Comparison of ENCODE assay signal across 15 cellular contexts in genomic region chr2:61463769-61464475, GRCh38. TPM values are rescaled to one million over a fixed set of nuclear protein-coding genes. Genes with fewer than 3 reads are reported as not detected.
DNase-seq lines count a peak whose midpoint lies in the region; ATAC-seq and TF ChIP-seq lines count a peak whose summit lies in the region.
"Had no signal": no experiment of that assay in that cellular context is flagged by ENCODE, and none has a peak within 500 bp of the region (broad histone marks: within the 10 kb centered on the region; RNA-seq: fewer than 3 reads in every experiment).

No MANE protein-coding gene starts in this region.

- H3K4me2 ChIP-seq in GM23338, result no peak overlapping the region

- H2AFZ ChIP-seq in GM23338, result no peak overlapping the region

- DNase-seq in GM12864 (ENCODE audit: low read depth) (no peak), GM23338 (ENCODE audit: low spot score) (no peak), NCI-H82 treated with DMSO at 0.1 percent for 48 hours (lab: John Stamatoyannopoulos, UW; ENCODE audit: unreplicated experiment) (peak; percentile 31), NCI-H748 (lab: John Stamatoyannopoulos, UW; ENCODE audit: unreplicated experiment) (no peak), NCI-H1930 (lab: John Stamatoyannopoulos, UW) (no peak), superior temporal gyrus (ENCODE audit: extremely low spot score) (no peak)
- DNase-seq in naive thymus-derived CD8-positive, alpha-beta T cell, result no peak
- DNase-seq: activated CD4-positive, alpha-beta T cell treated with anti-CD3 and anti-CD28 coated beads, Interleukin-2, amount 50 U/mL, for 48 hours; activated effector memory CD4-positive, alpha-beta T cell treated with Interleukin-2 at 50 U/mL for 16 hours; H9; heart left ventricle; left ventricle myocardium superior; PC-3; tibial artery had no signal

- H3K27ac ChIP-seq in GM23338 (ENCODE audit: low read depth), result 0 out of 2 replicates have a peak overlapping the region, but pooled peaks have one; percentile 20
- H3K27ac ChIP-seq: heart left ventricle, tibial artery had no signal

- TF ChIP-seq CTCF in GM12864 (IDR thresholded peaks at IDR 0.05; ENCODE audit: low read depth, low read length, missing control alignments) (no peak), GM23338 (conservative IDR thresholded peaks at IDR 0.05; ENCODE audit: low read depth in 2 of 2) (no peak)

- H4K20me1 ChIP-seq in GM23338 (replicated peaks; ENCODE audit: insufficient read depth), result peaks cover 66% of the 10 kb centered on the region

- POLR2A ChIA-PET in naive thymus-derived CD8-positive, alpha-beta T cell (lab: Charles Lee), result interaction anchor here (0.6 kb wide), 1 partner anchor 557 kb away, joined by 3 read pairs; no protein-coding TSS in a partner anchor

- H3K4me3 Mint-ChIP-seq in GM23338, result no peak overlapping the region
- peak overlapping the region in 9 of 10 donors; percentile 10 to 71 (median 44) for H3K4me3 Mint-ChIP-seq in naive thymus-derived CD8-positive, alpha-beta T cell
- H3K4me3 Mint-ChIP-seq: H9 had no signal

- no peaks in the 10 kb centered on the region for H3F3A ChIP-seq in GM23338 (replicated peaks; ENCODE audit: low read depth)

- H3K4me1 ChIP-seq in GM23338 (ENCODE audit: insufficient read depth), result peaks cover 16% of the 10 kb centered on the region

- H3K4me3 ChIP-seq in GM12864 (ENCODE audit: low read depth, low read length) (peak overlapping the region; percentile 21; the same call in 1 of the 2 replicates), GM23338 (no peak overlapping the region)
- H3K4me3 ChIP-seq: heart left ventricle, tibial artery had no signal

- no peaks in the 10 kb centered on the region for H3K9me3 Mint-ChIP-seq in GM23338
- H3K9me3 Mint-ChIP-seq in naive thymus-derived CD8-positive, alpha-beta T cell, result no peaks in the 10 kb centered on the region
- H3K9me3 Mint-ChIP-seq: H9 had no signal

- peaks cover 22% of the 10 kb centered on the region; the same call in 2 of the 3 replicates for H3K36me3 Mint-ChIP-seq in GM23338 (ENCODE audit: low read depth)
- H3K36me3 Mint-ChIP-seq in naive thymus-derived CD8-positive, alpha-beta T cell, result peaks cover 0 to 43% (median 1%) of the 10 kb centered on the region in 3 donors

- H3K36me3 ChIP-seq in GM23338 (ENCODE audit: insufficient read depth), result no peaks in the 10 kb centered on the region; the same call in 1 of the 2 replicates
- H3K36me3 ChIP-seq: tibial artery had no signal

- H3K27me3 ChIP-seq in GM23338 (ENCODE audit: insufficient read depth), result no peaks in the 10 kb centered on the region
- H3K27me3 ChIP-seq: heart left ventricle, tibial artery had no signal

- no peaks in the 10 kb centered on the region for H3K9me2 ChIP-seq in GM23338 (ENCODE audit: insufficient read depth)

- H3K27ac Mint-ChIP-seq in GM23338, result peak overlapping the region; percentile 32; the same call in 1 of the 2 replicates
- H3K27ac Mint-ChIP-seq in naive thymus-derived CD8-positive, alpha-beta T cell, result peak overlapping the region in 5 of 10 donors; percentile 1 to 31 (median 19)

- H3K79me2 ChIP-seq in GM23338 (replicated peaks; ENCODE audit: insufficient read depth), result peaks cover 100% of the 10 kb centered on the region

- no peak for ATAC-seq in GM23338
- ATAC-seq in naive thymus-derived CD8-positive, alpha-beta T cell, result no peak
- ATAC-seq in GM21576 (IDR thresholded peaks at IDR 0.05; ENCODE audit: unreplicated experiment), result no peak
- ATAC-seq: heart left ventricle, left ventricle myocardium superior, PC-3 had no signal

- H3K27me3 Mint-ChIP-seq in GM23338 (ENCODE audit: insufficient read depth, low read depth, poor library complexity), result peaks cover 7% of the 10 kb centered on the region
- no peaks in the 10 kb centered on the region for H3K27me3 Mint-ChIP-seq in naive thymus-derived CD8-positive, alpha-beta T cell

- H3K4me1 Mint-ChIP-seq in GM23338, result peaks cover 22% of the 10 kb centered on the region
- H3K4me1 Mint-ChIP-seq in naive thymus-derived CD8-positive, alpha-beta T cell, result peaks cover 19 to 91% (median 54%) of the 10 kb centered on the region in 4 donors

TF ChIP-seq in GM23338, 12 proteins besides CTCF, POLR2A, EP300 and RAD21:
- TF ChIP-seq ETS1 (IDR thresholded peaks at IDR 0.05), result no peak
- TF ChIP-seq REST (IDR thresholded peaks at IDR 0.05; ENCODE audit: unreplicated experiment), result no peak
- TF ChIP-seq ZNF331 (CRISPR knock-in tag; IDR thresholded peaks at IDR 0.05; ENCODE audit: low read depth), result no peak
- TF ChIP-seq EZH2 (IDR thresholded peaks at IDR 0.05; ENCODE audit: low read depth, unreplicated experiment), result no peak
- no peak for TF ChIP-seq POLR2AphosphoS5 (IDR thresholded peaks at IDR 0.05; ENCODE audit: low read depth)
- TF ChIP-seq NANOG (IDR thresholded peaks at IDR 0.05; ENCODE audit: borderline replicate concordance), result no peak
- no peak for TF ChIP-seq ZNF114 (CRISPR knock-in tag; IDR thresholded peaks at IDR 0.05)

RNA-seq across cellular contexts. Expression of gene USP34, which starts 7.0 kb away (rescaled TPM):
- 115 and 157 TPM in 2 replicates for total RNA-seq in GM23338 (2014; rRNA removed; shearing (Covaris generic))
- 68.1 and 81.8 TPM in 2 replicates for polyA plus RNA-seq in GM23338 (2016; fragmentation: Nextera tagmentation; extraction: Ambion mirVana)
- total RNA-seq in naive thymus-derived CD8-positive, alpha-beta T cell, result 100 to 1,000 TPM; 153 to 157 TPM
- polyA plus RNA-seq in naive thymus-derived CD8-positive, alpha-beta T cell, result 10 to 100 TPM; 14.5 to 19.1 (median 17.6) TPM
